34 cellular contexts compared by ENCODE assay signal in genomic region chr5:67141644-67142043, GRCh38. TPM values are rescaled to one million over a fixed set of nuclear protein-coding genes. Genes with fewer than 3 reads are reported as not detected.
"Had no signal": no experiment of that assay in that cellular context is flagged by ENCODE, and none has a peak within 500 bp of the region (broad histone marks: within the 10 kb centered on the region; RNA-seq: fewer than 3 reads in every experiment).

No MANE protein-coding gene starts in this region.

- DNase-seq: activated CD4-positive, alpha-beta T cell treated with anti-CD3 and anti-CD28 coated beads for 36 hours; activated CD4-positive, CD25-positive, alpha-beta regulatory T cell; activated effector memory CD4-positive, alpha-beta T cell treated with anti-CD3 and anti-CD28 coated beads, Interleukin-2, amount 50 U/mL, for 16 hours; activated naive CD4-positive, alpha-beta T cell treated with anti-CD3 and anti-CD28 coated beads for 36 hours; activated naive CD8-positive, alpha-beta T cell treated with anti-CD3 and anti-CD28 coated beads for 36 hours; activated T-cell treated with anti-CD3 and anti-CD28 coated beads for 4 hours; cerebellar nuclear complex; colonic mucosa; dorsolateral prefrontal cortex; effector memory CD4-positive, alpha-beta T cell; erythroblast; left colon; mammary epithelial cell; naive B cell; nephron progenitor cell; pancreas; stimulated activated CD4-positive, alpha-beta T cell treated with anti-CD3 and anti-CD28 coated beads, Interleukin-15, amount 100 ng/mL, for 24 hours; stimulated activated CD4-positive, alpha-beta T cell treated with anti-CD3 and anti-CD28 coated beads, Interleukin-2, amount 100 ng/mL, for 24 hours; stimulated activated naive B cell treated with anti-CD40 and anti-IgM and Interleukin-4, amounts not matched to agents 10 μg/mL and 1 μg/mL and 100 μg/mL, for 72 hours; stomach; thyroid gland; upper lobe of left lung had no signal

- H3K27me3 Mint-ChIP-seq: activated CD4-positive, alpha-beta T cell treated with anti-CD3 and anti-CD28 coated beads for 36 hours; activated naive CD8-positive, alpha-beta T cell treated with anti-CD3 and anti-CD28 coated beads for 36 hours; brain; naive B cell; stimulated activated naive B cell treated with anti-CD40 and anti-IgM and Interleukin-4, amounts not matched to agents 10 μg/mL and 1 μg/mL and 100 μg/mL, for 72 hours had no signal

- H3K36me3 ChIP-seq: colonic mucosa, neutrophil had no signal

- H3K4me1 ChIP-seq: ascending aorta, colonic mucosa, gastroesophageal sphincter, pancreas, prostate gland, stomach, thyroid gland, upper lobe of left lung had no signal

- H3K79me2 ChIP-seq: hepatocyte had no signal

- H3K4me1 Mint-ChIP-seq: activated CD4-positive, alpha-beta T cell treated with anti-CD3 and anti-CD28 coated beads for 36 hours; activated naive CD8-positive, alpha-beta T cell treated with anti-CD3 and anti-CD28 coated beads for 36 hours; naive B cell; stimulated activated naive B cell treated with anti-CD40 and anti-IgM and Interleukin-4, amounts not matched to agents 10 μg/mL and 1 μg/mL and 100 μg/mL, for 72 hours had no signal

- H3K9me3 Mint-ChIP-seq: activated naive CD4-positive, alpha-beta T cell treated with anti-CD3 and anti-CD28 coated beads for 36 hours; activated naive CD8-positive, alpha-beta T cell treated with anti-CD3 and anti-CD28 coated beads for 36 hours; brain; mesothelial cell of epicardium; naive B cell; nephron progenitor cell; stimulated activated naive B cell treated with anti-CD40 and anti-IgM and Interleukin-4, amounts not matched to agents 10 μg/mL and 1 μg/mL and 100 μg/mL, for 72 hours; T-helper 2 cell treated with Interferon-gamma antibody and Interleukin-4, amounts not matched to agents 5 μg/mL and 100 μg/mL, for 36 hours had no signal

- H3K4me3 Mint-ChIP-seq: activated CD4-positive, alpha-beta T cell treated with anti-CD3 and anti-CD28 coated beads for 36 hours; activated naive CD4-positive, alpha-beta T cell treated with anti-CD3 and anti-CD28 coated beads for 36 hours; activated naive CD8-positive, alpha-beta T cell treated with anti-CD3 and anti-CD28 coated beads for 36 hours; brain; mesothelial cell of epicardium; naive B cell; nephron progenitor cell; stimulated activated naive B cell treated with anti-CD40 and anti-IgM and Interleukin-4, amounts not matched to agents 10 μg/mL and 1 μg/mL and 100 μg/mL, for 72 hours; T-helper 2 cell treated with Interferon-gamma antibody and Interleukin-4, amounts not matched to agents 5 μg/mL and 100 μg/mL, for 36 hours had no signal

- H3K27ac Mint-ChIP-seq: activated CD4-positive, alpha-beta T cell treated with anti-CD3 and anti-CD28 coated beads for 36 hours; activated naive CD4-positive, alpha-beta T cell treated with anti-CD3 and anti-CD28 coated beads for 36 hours; activated naive CD8-positive, alpha-beta T cell treated with anti-CD3 and anti-CD28 coated beads for 36 hours; brain; mesothelial cell of epicardium; naive B cell; nephron progenitor cell; stimulated activated naive B cell treated with anti-CD40 and anti-IgM and Interleukin-4, amounts not matched to agents 10 μg/mL and 1 μg/mL and 100 μg/mL, for 72 hours; T-helper 2 cell treated with Interferon-gamma antibody and Interleukin-4, amounts not matched to agents 5 μg/mL and 100 μg/mL, for 36 hours had no signal

- H3K27ac ChIP-seq: ascending aorta, cardiac muscle cell, colonic mucosa, dorsolateral prefrontal cortex, gastroesophageal sphincter, hepatocyte, neutrophil, pancreas, prostate gland, stomach, thyroid gland, upper lobe of left lung had no signal

- H3K27me3 ChIP-seq: ascending aorta, cardiac muscle cell, colonic mucosa, dorsolateral prefrontal cortex, gastroesophageal sphincter, hepatocyte, neutrophil, pancreas, stomach, thyroid gland, upper lobe of left lung had no signal

- H3K4me3 ChIP-seq: ascending aorta, cardiac muscle cell, colonic mucosa, dorsolateral prefrontal cortex, gastroesophageal sphincter, hepatocyte, pancreas, prostate gland, stomach, thyroid gland, upper lobe of left lung had no signal

- H3K4me2 ChIP-seq: hepatocyte had no signal

RNA-seq across cellular contexts. Expression of gene CD180, which starts 55.0 kb away (rescaled TPM):
- total RNA-seq: activated naive CD4-positive, alpha-beta T cell treated with anti-CD3 and anti-CD28 coated beads for 36 hours; cardiac muscle cell; fibroblast of lung; fibroblast of villous mesenchyme; mesothelial cell of epicardium had no signal
- polyA plus RNA-seq: cardiac muscle cell, hepatocyte, keratinocyte had no signal
